ENCODE assay signal across 21 cellular contexts in genomic region chr20:19528286-19529030, GRCh38.
"Had no signal": no experiment of that assay in that cellular context is flagged by ENCODE, and none has a peak within 500 bp of the region (broad histone marks: within the 10 kb centered on the region; RNA-seq: fewer than 3 reads in every experiment).

No MANE protein-coding gene starts in this region.

- H3K27ac ChIP-seq: KMS-11 had no signal

- H3K9me3 ChIP-seq: SK-N-SH had no signal

- ATAC-seq: K562, Right ventricle myocardium inferior had no signal

- FAIRE-seq: K562, RCC 7860 had no signal

- H3K4me3 ChIP-seq: K562 had no signal

- H3K4me2 ChIP-seq: KMS-11, SK-N-SH had no signal

- DNase-seq: Kasumi-1, MM.1S, NCI-H1092 treated with DMSO at 0.1 percent for 48 hours, NCI-H1436, NCI-H187, NCI-H2029, NCI-H2081 treated with DMSO at 0.1 percent for 48 hours, NCI-H2171, NCI-H226, NCI-H446, NCI-H510A, NCI-H524 treated with DMSO at 0.1 percent for 48 hours, NCI-H69, NCI-H774, SHP77 treated with DMSO at 0.1 percent for 48 hours, SK-N-SH, SW 1271 had no signal
